In the genomic region with DNA sequence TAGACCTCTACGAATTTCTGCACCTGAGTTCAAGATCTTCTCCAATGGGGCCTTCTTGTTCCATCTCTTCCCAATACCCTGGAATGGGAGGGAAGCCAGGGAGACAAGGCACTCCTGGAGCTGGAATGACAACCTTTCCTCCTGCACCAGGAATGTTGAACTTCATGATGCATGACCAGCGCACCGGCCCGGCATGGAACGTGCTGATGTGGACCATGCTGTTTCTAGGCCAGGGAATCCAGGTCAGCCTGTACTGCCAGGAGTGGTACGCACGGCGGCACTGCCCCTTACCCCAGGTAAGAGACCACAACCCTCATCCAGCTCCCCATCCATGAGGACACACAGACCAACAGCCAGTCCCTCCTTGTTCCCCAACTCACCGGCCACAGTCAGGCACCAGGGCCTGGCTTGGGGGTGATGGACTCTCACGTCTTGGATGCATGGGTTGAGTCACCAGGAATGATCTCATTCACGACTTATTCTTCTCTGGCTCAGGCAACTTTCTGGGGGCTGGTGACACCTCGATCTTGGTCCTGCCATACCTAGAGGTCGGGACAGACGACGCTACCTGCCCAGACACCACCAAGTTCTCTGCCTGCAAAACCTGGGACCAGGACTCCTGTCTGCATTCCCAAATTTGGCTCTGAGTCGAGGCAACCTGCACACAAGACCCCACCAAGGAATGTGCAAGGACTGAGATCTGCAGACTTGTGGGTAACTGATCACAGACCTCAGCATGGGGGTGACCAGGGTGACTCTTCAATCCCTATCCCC, we compare ENCODE assay signal across 20 cellular contexts. TPM values are rescaled to one million over a fixed set of nuclear protein-coding genes. Genes with fewer than 3 reads are reported as not detected.
DNase-seq lines count a peak whose midpoint lies in the region; ATAC-seq, FAIRE-seq and TF ChIP-seq lines count a peak whose summit lies in the region.
"Had no signal": no experiment of that assay in that cellular context is flagged by ENCODE, and none has a peak within 500 bp of the region (broad histone marks: within the 10 kb centered on the region; RNA-seq: fewer than 3 reads in every experiment).

No MANE protein-coding gene starts in this region.

- H3K9ac ChIP-seq in mammary epithelial cell (ENCODE audit: insufficient read depth, low read length) (no peak overlapping the region), SK-N-SH (no peak overlapping the region)

- TF ChIP-seq CTCF in mammary epithelial cell (conservative IDR thresholded peaks at IDR 0.05 in 1 of 2, IDR thresholded peaks at IDR 0.05 in 1 of 2; ENCODE audit: extremely low read depth in 1 of 2, insufficient read depth in 1 of 2, low read depth in 1 of 2, low read length in 2 of 2) (no peak), MCF 10A (IDR thresholded peaks at IDR 0.05; ENCODE audit: unreplicated experiment) (no peak), SK-N-SH (IDR thresholded peaks at IDR 0.05) (no peak), foreskin keratinocyte (conservative IDR thresholded peaks at IDR 0.05) (no peak)

- dilution Hi-C loops in mammary epithelial cell (cut with HindIII; ENCODE audit: low sequenced_read_pairs), result no loop called here

- H3K27ac ChIP-seq in mammary epithelial cell (ENCODE audit: insufficient read depth, low read depth, low read length) (no peak overlapping the region), SK-N-SH (ENCODE audit: low read depth in 2 of 2, low read length in 1 of 2) (no peak overlapping the region), foreskin keratinocyte (no peak overlapping the region)
- H3K27ac ChIP-seq: Peyer's patch had no signal

- POLR2A ChIA-PET in MCF 10A (lab: Yijun Ruan, JAX), result no interaction called here
- POLR2A ChIA-PET in SK-N-SH (lab: Yijun Ruan, JAX), result no interaction called here

- no peak overlapping the region for H3K27ac Mint-ChIP-seq in MCF 10A (ENCODE audit: low read depth, unreplicated experiment)
- H3K27ac Mint-ChIP-seq: dendritic cell treated with granulocyte-macrophage colony-stimulating factor and Interleukin-4, amounts not matched to agents 40 ng/mL and 50 ng/mL, for 4 days had no signal

- TF ChIP-seq RAD21 in SK-N-SH (IDR thresholded peaks at IDR 0.05; ENCODE audit: low read length), result no peak

- FAIRE-seq in urothelium cell line (lab: Jason Lieb, UNC), result no peak

- H3K27me3 ChIP-seq in mammary epithelial cell (ENCODE audit: insufficient read depth, low read length) (no peaks in the 10 kb centered on the region), SK-N-SH (ENCODE audit: insufficient read depth) (no peaks in the 10 kb centered on the region), foreskin keratinocyte (no peaks in the 10 kb centered on the region)
- H3K27me3 ChIP-seq: Peyer's patch had no signal

- H3F3A ChIP-seq in SK-N-SH (replicated peaks; ENCODE audit: insufficient read depth), result no peaks in the 10 kb centered on the region

- ATAC-seq in foreskin keratinocyte, result peak; percentile 27
- ATAC-seq in GM21576 (IDR thresholded peaks at IDR 0.05; ENCODE audit: unreplicated experiment), result no peak

- H2AFZ ChIP-seq in mammary epithelial cell (ENCODE audit: low read depth, low read length) (no peak overlapping the region), SK-N-SH (ENCODE audit: low read depth) (0 out of 2 replicates have a peak overlapping the region, but pooled peaks have one; percentile 22)

- DNase-seq in mammary epithelial cell, result peak; percentile 9
- DNase-seq in MCF 10A (ENCODE audit: unreplicated experiment), result no peak
- no peak for DNase-seq in SK-N-SH
- peak in 1 of 2 donors; percentile 25 for DNase-seq in foreskin keratinocyte
- DNase-seq in urothelium cell line (ENCODE audit: low spot score), result peak; percentile 49
- no peak for DNase-seq in NOMO-1 treated with DMSO at 0.1 percent for 48 hours (lab: John Stamatoyannopoulos, UW; ENCODE audit: unreplicated experiment)
- DNase-seq in activated CD8-positive, alpha-beta memory T cell treated with anti-CD3 and anti-CD28 coated beads, Interleukin-2, amount 50 U/mL, for 4 hours, result no peak
- DNase-seq: activated CD4-positive, alpha-beta T cell treated with anti-CD3 and anti-CD28 coated beads for 48 hours; amygdala; COR-L47; midbrain; NCI-H146; occipital lobe; Peyer's patch; T-helper 2 cell had no signal

- in situ Hi-C loops in mammary epithelial cell (cut with MboI; ENCODE audit: low sequenced_read_pairs in 2 of 2), result no loop called here

- H4K20me1 ChIP-seq in mammary epithelial cell (ENCODE audit: insufficient read depth, low read length) (no peaks in the 10 kb centered on the region), SK-N-SH (ENCODE audit: insufficient read depth) (no peaks in the 10 kb centered on the region)

- no peaks in the 10 kb centered on the region for H3K36me3 Mint-ChIP-seq in MCF 10A (ENCODE audit: insufficient read depth, unreplicated experiment)

- no peaks in the 10 kb centered on the region for H3K4me1 Mint-ChIP-seq in MCF 10A (ENCODE audit: insufficient read depth, unreplicated experiment)

- no peaks in the 10 kb centered on the region for H3K4me1 ChIP-seq in mammary epithelial cell (ENCODE audit: insufficient read depth, low read length)
- H3K4me1 ChIP-seq in SK-N-SH (ENCODE audit: control insufficient read depth in 1 of 2, insufficient read depth in 2 of 2, low read depth in 1 of 2, low read length in 1 of 2), result peaks cover 0 to 10% of the 10 kb centered on the region in 2 experiments; a peak in 2 of 4 replicates
- H3K4me1 ChIP-seq in foreskin keratinocyte, result no peaks in the 10 kb centered on the region
- H3K4me1 ChIP-seq: Peyer's patch had no signal

- H3K9me3 ChIP-seq in mammary epithelial cell (replicated peaks; ENCODE audit: insufficient read depth, low read length) (no peaks in the 10 kb centered on the region), SK-N-SH (no peaks in the 10 kb centered on the region)
- H3K9me3 ChIP-seq: Peyer's patch had no signal

- CTCF ChIA-PET in mammary epithelial cell (lab: Charles Lee; ENCODE audit: low non-redundant PET) (no interaction called here), MCF 10A (lab: Yijun Ruan, JAX) (no interaction called here), SK-N-SH (lab: Yijun Ruan, JAX) (interaction anchor here (0.9 to 2.0 kb wide), 4 partner anchors 24 to 58 kb away, joined by 3 to 9 read pairs (median 4); no protein-coding TSS in a partner anchor)

- H3K4me3 ChIP-seq in mammary epithelial cell (replicated peaks in 1 of 3; ENCODE audit: insufficient read depth in 1 of 3, low read depth in 2 of 3, low read length in 3 of 3) (no peak overlapping the region), SK-N-SH (ENCODE audit: low read depth in 2 of 2, low read length in 1 of 2) (no peak overlapping the region)
- H3K4me3 ChIP-seq: Peyer's patch had no signal

- peaks cover 21% of the 10 kb centered on the region for H3K27me3 Mint-ChIP-seq in MCF 10A (ENCODE audit: insufficient read depth, unreplicated experiment)

- 84% methylated on average over 15 of the region's 16 CpGs for WGBS in mammary epithelial cell (ENCODE audit: low coverage, missing lambda C conversion rate)
- 83% methylated on average over 14 of the region's 16 CpGs for WGBS in SK-N-SH (ENCODE audit: low lambda C conversion rate)

- no peaks in the 10 kb centered on the region for H3K9me2 ChIP-seq in SK-N-SH

- H3K79me2 ChIP-seq in mammary epithelial cell (ENCODE audit: insufficient read depth, low read length) (no peaks in the 10 kb centered on the region), SK-N-SH (ENCODE audit: insufficient read depth) (no peaks in the 10 kb centered on the region)

- BruUV-seq in mammary epithelial cell (replicated peaks; lab: Mats Ljungman, UMichigan), result no TSS peak
- no TSS peak for BruUV-seq in MCF 10A (replicated peaks; lab: Mats Ljungman, UMichigan)

- H3K4me3 Mint-ChIP-seq in MCF 10A (ENCODE audit: unreplicated experiment), result no peak overlapping the region
- H3K4me3 Mint-ChIP-seq: dendritic cell treated with granulocyte-macrophage colony-stimulating factor and Interleukin-4, amounts not matched to agents 40 ng/mL and 50 ng/mL, for 4 days; IgD-negative memory B cell had no signal

- intact Hi-C loops in mammary epithelial cell (cut with micrococcal nuclease), result no loop called here
- intact Hi-C loops in MCF 10A (cut with micrococcal nuclease), result no loop called here

- H3K4me2 ChIP-seq in mammary epithelial cell (ENCODE audit: insufficient read depth, low read depth, low read length) (no peak overlapping the region), SK-N-SH (no peak overlapping the region)

- H3K9me3 Mint-ChIP-seq in MCF 10A (ENCODE audit: unreplicated experiment), result no peaks in the 10 kb centered on the region
- H3K9me3 Mint-ChIP-seq: dendritic cell treated with granulocyte-macrophage colony-stimulating factor and Interleukin-4, amounts not matched to agents 40 ng/mL and 50 ng/mL, for 4 days; IgD-negative memory B cell had no signal

- no peak for TF ChIP-seq EP300 in SK-N-SH (IDR thresholded peaks at IDR 0.05; ENCODE audit: borderline replicate concordance in 1 of 2, low read depth in 1 of 2, low read length in 1 of 2)

- H3K36me3 ChIP-seq in mammary epithelial cell (ENCODE audit: insufficient read depth, low read length), result no peaks in the 10 kb centered on the region
- H3K36me3 ChIP-seq in SK-N-SH (replicated peaks in 1 of 2; ENCODE audit: control insufficient read depth in 1 of 2, insufficient read depth in 2 of 2, low read length in 1 of 2), result no peaks in the 10 kb centered on the region
- H3K36me3 ChIP-seq: Peyer's patch had no signal

RNA-seq across cellular contexts. Expression of a gene that starts 20.5 kb away (rescaled TPM):
- under 1 TPM in 1 of 2 donors, not detected in 1; 0.16 TPM for total RNA-seq in mammary epithelial cell
- polyA plus RNA-seq in mammary epithelial cell, result 0.29 TPM
- not detected for polyA minus RNA-seq in mammary epithelial cell
- total RNA-seq in MCF 10A (2022), result not detected in 2 replicates
- polyA plus RNA-seq in SK-N-SH (2012; rRNA removed), result 0.13 and 0.18 TPM in 2 replicates
- 0.04 and 0.06 TPM in 2 replicates for polyA plus RNA-seq in SK-N-SH (2012; cell fraction: cytosol; rRNA removed)
- polyA plus RNA-seq in SK-N-SH (2012; cell fraction: nucleus; rRNA removed), result 0.40 and 0.58 TPM in 2 replicates
- total RNA-seq in foreskin keratinocyte, result not detected in 2 replicates
- polyA plus RNA-seq in foreskin keratinocyte, result not detected in 2 replicates
- total RNA-seq: A172, occipital lobe had no signal
- polyA plus RNA-seq: fibroblast of lung, IgD-negative memory B cell had no signal

RNA-seq across cellular contexts. Expression of a gene that starts 26.3 kb away (rescaled TPM):
- total RNA-seq in mammary epithelial cell (100 to 1,000 TPM in 1 of 2 donors, 10 to 100 TPM in 1; 47.7 to 125 TPM), MCF 10A (2022) (6.4 and 12.0 TPM in 2 replicates), foreskin keratinocyte (34.4 and 49.3 TPM in 2 replicates)
- polyA plus RNA-seq in mammary epithelial cell (291 TPM), SK-N-SH (2012; rRNA removed) (290 and 570 TPM in 2 replicates), foreskin keratinocyte (46.4 and 62.5 TPM in 2 replicates)
- polyA minus RNA-seq in mammary epithelial cell, result 208 TPM
- 204 and 327 TPM in 2 replicates for polyA plus RNA-seq in SK-N-SH (2012; cell fraction: cytosol; rRNA removed)
- 223 and 345 TPM in 2 replicates for polyA plus RNA-seq in SK-N-SH (2012; cell fraction: nucleus; rRNA removed)

RNA-seq across cellular contexts. Expression of a gene that starts 44.6 kb away (rescaled TPM):
- 10 to 100 TPM; 30.0 to 39.4 TPM for total RNA-seq in mammary epithelial cell
- polyA plus RNA-seq in mammary epithelial cell, result 28.0 TPM
- polyA minus RNA-seq in mammary epithelial cell, result 85.5 TPM
- 35.2 and 39.9 TPM in 2 replicates for total RNA-seq in MCF 10A (2022)
- 20.3 and 25.8 TPM in 2 replicates for polyA plus RNA-seq in SK-N-SH (2012; rRNA removed)
- 14.7 and 19.4 TPM in 2 replicates for polyA plus RNA-seq in SK-N-SH (2012; cell fraction: cytosol; rRNA removed)
- polyA plus RNA-seq in SK-N-SH (2012; cell fraction: nucleus; rRNA removed), result 20.4 and 23.9 TPM in 2 replicates
- 27.2 and 36.2 TPM in 2 replicates for total RNA-seq in foreskin keratinocyte
- 28.3 and 35.1 TPM in 2 replicates for polyA plus RNA-seq in foreskin keratinocyte

RNA-seq across cellular contexts. Expression of a gene that starts 56.8 kb away (rescaled TPM):
- total RNA-seq in mammary epithelial cell, result 10 to 100 TPM; 10.0 to 30.9 TPM
- 5.9 TPM for polyA plus RNA-seq in mammary epithelial cell
- 33.1 TPM for polyA minus RNA-seq in mammary epithelial cell
- 34.9 and 36.2 TPM in 2 replicates for total RNA-seq in MCF 10A (2022)
- polyA plus RNA-seq in SK-N-SH (2012; rRNA removed), result 14.6 and 21.8 TPM in 2 replicates
- 7.9 and 10.3 TPM in 2 replicates for polyA plus RNA-seq in SK-N-SH (2012; cell fraction: cytosol; rRNA removed)
- polyA plus RNA-seq in SK-N-SH (2012; cell fraction: nucleus; rRNA removed), result 41.0 and 89.7 TPM in 2 replicates
- 11.0 and 11.7 TPM in 2 replicates for total RNA-seq in foreskin keratinocyte
- polyA plus RNA-seq in foreskin keratinocyte, result 3.7 and 4.6 TPM in 2 replicates

RNA-seq across cellular contexts. Expression of a gene that starts 57.0 kb away (rescaled TPM):
- total RNA-seq in mammary epithelial cell (10 to 100 TPM; 10.2 to 22.1 TPM), MCF 10A (2022) (22.7 and 30.8 TPM in 2 replicates), foreskin keratinocyte (4.1 and 4.4 TPM in 2 replicates)
- polyA plus RNA-seq in mammary epithelial cell (7.8 TPM), SK-N-SH (2012; rRNA removed) (32.2 and 45.4 TPM in 2 replicates), foreskin keratinocyte (3.0 and 3.1 TPM in 2 replicates)
- polyA minus RNA-seq in mammary epithelial cell, result 12.7 TPM
- 3.9 and 5.2 TPM in 2 replicates for polyA plus RNA-seq in SK-N-SH (2012; cell fraction: cytosol; rRNA removed)
- polyA plus RNA-seq in SK-N-SH (2012; cell fraction: nucleus; rRNA removed), result 305 and 362 TPM in 2 replicates

Comparison
In these comparisons a context has a peak if more than half of its experiments do, and no peak if none do; other contexts are left out.
1. DNase-seq: peak in mammary epithelial cell (single experiment) and urothelium cell line (single experiment); none in MCF 10A (single experiment), SK-N-SH (single experiment), NOMO-1 treated with DMSO at 0.1 percent for 48 hours (single experiment) and activated CD8-positive, alpha-beta memory T cell treated with anti-CD3 and anti-CD28 coated beads, Interleukin-2, amount 50 U/mL, for 4 hours (single experiment).